21 cellular contexts compared by ENCODE assay signal in the genomic region with DNA sequence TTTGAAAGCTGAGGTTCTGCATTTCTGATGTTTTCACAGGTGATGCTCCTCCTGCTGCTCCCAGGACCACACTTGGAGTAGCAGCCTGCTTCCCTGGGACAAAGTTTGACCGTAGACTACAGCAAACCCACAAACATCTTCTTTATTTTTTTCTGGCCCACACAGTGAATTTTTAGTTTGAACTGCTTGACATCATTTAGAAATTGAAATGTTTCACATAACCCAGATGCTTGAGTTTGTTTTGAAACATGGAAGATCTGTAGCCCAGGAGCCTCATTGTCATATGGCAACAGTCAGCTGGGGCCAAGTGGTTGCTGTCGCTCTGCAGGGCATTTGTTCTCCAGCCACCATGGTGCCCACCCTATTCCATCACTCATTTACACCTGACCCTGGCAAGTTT. TPM values are rescaled to one million over a fixed set of nuclear protein-coding genes. Genes with fewer than 3 reads are reported as not detected.
A peak's percentile ranks its signal among the peaks of the same experiment; 100 is the strongest.
DNase-seq lines count a peak whose midpoint lies in the region; ATAC-seq and TF ChIP-seq lines count a peak whose summit lies in the region.
"Had no signal": no experiment of that assay in that cellular context is flagged by ENCODE, and none has a peak within 500 bp of the region (broad histone marks: within the 10 kb centered on the region; RNA-seq: fewer than 3 reads in every experiment).

No MANE protein-coding gene starts in this region.

- H3K56ac ChIP-seq in IMR-90 (ENCODE audit: extremely low read depth, insufficient read depth, low read length) = no peak overlapping the region

- TF ChIP-seq CTCF in IMR-90 (conservative IDR thresholded peaks at IDR 0.05; ENCODE audit: low read depth, low read length) = no peak
- no peak for TF ChIP-seq CTCF in choroid plexus epithelial cell (conservative IDR thresholded peaks at IDR 0.05; ENCODE audit: low read depth, low read length)
- no peak for TF ChIP-seq CTCF in heart left ventricle (IDR thresholded peaks at IDR 0.05)

- H3K23ac ChIP-seq in IMR-90 (ENCODE audit: low read depth, low read length) = no peak overlapping the region

- TF ChIP-seq POLR2A in IMR-90 (IDR thresholded peaks at IDR 0.05; ENCODE audit: low read depth, low read length) = no peak
- no peak for TF ChIP-seq POLR2A in heart left ventricle (IDR thresholded peaks at IDR 0.05)

- H3K9ac ChIP-seq in IMR-90 (ENCODE audit: low read depth, low read length) = no peak overlapping the region
- H3K9ac ChIP-seq: GM23248 had no signal

- H2BK5ac ChIP-seq in IMR-90 (ENCODE audit: low read depth, low read length, poor library complexity, severe bottlenecking) = peak overlapping the region; percentile 34

- H4K91ac ChIP-seq in IMR-90 (ENCODE audit: insufficient read depth, low read depth, low read length) = no peak overlapping the region

- dilution Hi-C loops in IMR-90 (cut with HindIII; ENCODE audit: low sequenced_read_pairs, unreplicated experiment) = no loop called here

- no peak overlapping the region for H4K8ac ChIP-seq in IMR-90 (ENCODE audit: low read depth in 2 of 2, low read length in 2 of 2)

- BruUV-seq in IMR-90 (replicated peaks; lab: Mats Ljungman, UMichigan) = no TSS peak

- H3K9me3 ChIP-seq in IMR-90 (ENCODE audit: control insufficient read depth, insufficient read depth, low read length) (no peaks in the 10 kb centered on the region), heart left ventricle (peaks cover 0 to 10% (median 1%) of the 10 kb centered on the region in 12 donors)
- H3K9me3 ChIP-seq: SJSA1 had no signal

- ATAC-seq in IMR-90 (ENCODE audit: low read depth) = peak; percentile 16; the same call in 1 of the 2 replicates
- ATAC-seq in HG03039 (IDR thresholded peaks at IDR 0.05; ENCODE audit: unreplicated experiment) = no peak
- ATAC-seq in heart left ventricle = no peak
- ATAC-seq: A549, PC-3, Right ventricle myocardium inferior had no signal

- no peak overlapping the region for H2AFZ ChIP-seq in IMR-90 (replicated peaks; ENCODE audit: low read length, poor library complexity)
- H2AFZ ChIP-seq: GM23248 had no signal

- H3K4ac ChIP-seq in IMR-90 (ENCODE audit: low read depth, low read length) = no peak overlapping the region

- peaks cover 8% of the 10 kb centered on the region for H3K4me1 ChIP-seq in IMR-90 (ENCODE audit: control insufficient read depth, insufficient read depth, low read length)
- peaks cover 0 to 10% (median 0%) of the 10 kb centered on the region in 12 donors for H3K4me1 ChIP-seq in heart left ventricle
- H3K4me1 ChIP-seq: A549, SJSA1 had no signal

- H4K20me1 ChIP-seq in IMR-90 (ENCODE audit: insufficient read depth, low read length) = no peaks in the 10 kb centered on the region

- no peak overlapping the region for H2BK15ac ChIP-seq in IMR-90 (ENCODE audit: low read depth, low read length)

- peak; percentile 49 for DNase-seq in IMR-90
- DNase-seq in choroid plexus epithelial cell (ENCODE audit: low read depth) = peak; percentile 74
- peak; percentile 22 for DNase-seq in fibroblast of peridontal ligament (ENCODE audit: extremely low read depth)
- no peak for DNase-seq in heart left ventricle
- no peak for DNase-seq in activated naive CD4-positive, alpha-beta T cell treated with anti-CD3 and anti-CD28 coated beads, Interleukin-2, amount 50 U/mL, for 16 hours
- no peak for DNase-seq in ureter (ENCODE audit: low spot score)
- DNase-seq: CD4-positive, CD25-positive, alpha-beta regulatory T cell; GM23248; H7; KG1; MM.1S; NCI-H2029; NCI-H446; NCI-H524 treated with DMSO at 0.1 percent for 48 hours; NCI-H774; PC-3 had no signal

- H2BK20ac ChIP-seq in IMR-90 (ENCODE audit: low read depth, low read length) = peak overlapping the region; percentile 46; the same call in 1 of the 2 replicates

- no peak overlapping the region for H2AK5ac ChIP-seq in IMR-90 (ENCODE audit: low read depth, low read length)

- intact Hi-C loops in IMR-90 (cut with micrococcal nuclease) (no loop called here), heart left ventricle (cut with DNase I) (no loop called here)

- no peaks in the 10 kb centered on the region for H3K79me1 ChIP-seq in IMR-90 (ENCODE audit: low read depth in 1 of 2, low read length in 2 of 2)

- CTCF ChIA-PET in IMR-90 (lab: Yijun Ruan, JAX) = no interaction called here

- H4K5ac ChIP-seq in IMR-90 (ENCODE audit: low read depth, low read length) = peak overlapping the region; percentile 42; the same call in 1 of the 2 replicates

- H3K18ac ChIP-seq in IMR-90 (ENCODE audit: low read depth, low read length) = peak overlapping the region; percentile 57; the same call in 1 of the 2 replicates

- H2AK9ac ChIP-seq in IMR-90 (replicated peaks; ENCODE audit: low read depth, low read length, poor library complexity) = no peak overlapping the region

- no peaks in the 10 kb centered on the region for H3K9me1 ChIP-seq in IMR-90 (ENCODE audit: insufficient read depth, low read length)

- in situ Hi-C loops in IMR-90 (cut with MboI; ENCODE audit: low sequenced_read_pairs) = no loop called here

- H3K27me3 ChIP-seq in IMR-90 (ENCODE audit: control insufficient read depth, insufficient read depth, low read length) (no peaks in the 10 kb centered on the region), heart left ventricle (no peaks in the 10 kb centered on the region)
- H3K27me3 ChIP-seq: SJSA1 had no signal

- POLR2A ChIA-PET in IMR-90 (lab: Charles Lee; ENCODE audit: unreplicated experiment) = no interaction called here

- no peak overlapping the region for H3K4me3 ChIP-seq in IMR-90 (ENCODE audit: insufficient read depth, low read depth, low read length)
- no peak overlapping the region for H3K4me3 ChIP-seq in choroid plexus epithelial cell (ENCODE audit: low read depth, low read length)
- H3K4me3 ChIP-seq in heart left ventricle = no peak overlapping the region
- H3K4me3 ChIP-seq: A549, GM23248, SJSA1 had no signal

- no peaks in the 10 kb centered on the region for H3K36me3 ChIP-seq in IMR-90 (ENCODE audit: control insufficient read depth, insufficient read depth, low read length)
- no peaks in the 10 kb centered on the region for H3K36me3 ChIP-seq in heart left ventricle
- H3K36me3 ChIP-seq: SJSA1 had no signal

- TF ChIP-seq RAD21 in IMR-90 (IDR thresholded peaks at IDR 0.05; ENCODE audit: low read length) = no peak

- no peak overlapping the region for H3K14ac ChIP-seq in IMR-90 (replicated peaks; ENCODE audit: low read depth, low read length)

- H2BK120ac ChIP-seq in IMR-90 (ENCODE audit: low read depth, low read length) = no peak overlapping the region

- no peak overlapping the region for H3K4me2 ChIP-seq in IMR-90 (ENCODE audit: low read depth, low read length)
- H3K4me2 ChIP-seq: A549 had no signal

- H3K27ac ChIP-seq in IMR-90 (ENCODE audit: insufficient read depth, low read length) (no peak overlapping the region; the same call in 1 of the 2 replicates), heart left ventricle (no peak overlapping the region)
- H3K27ac ChIP-seq: A549, GM23248, SJSA1 had no signal

- WGBS in IMR-90 (ENCODE audit: extremely low coverage in 2 of 2, insufficient read length in 1 of 2), 2 experiments = no CpG with 5 or more reads among the region's 2 CpGs
- 89 to 93% (median 92%) methylated on average over 2 of the region's 2 CpGs for WGBS in heart left ventricle, 4 donors

TF ChIP-seq in IMR-90, 13 proteins besides CTCF, POLR2A, EP300 and RAD21:
- TF ChIP-seq BHLHE40 (IDR thresholded peaks at IDR 0.05; ENCODE audit: low read depth, low read length) (no peak), SMC3 (IDR thresholded peaks at IDR 0.05; ENCODE audit: low read depth, low read length) (no peak), MAZ (IDR thresholded peaks at IDR 0.05; ENCODE audit: borderline replicate concordance, low read depth, low read length) (no peak), RFX5 (IDR thresholded peaks at IDR 0.05; ENCODE audit: low read depth, low read length) (no peak), CEBPB (IDR thresholded peaks at IDR 0.05; ENCODE audit: low read depth, low read length) (no peak), MAFK (IDR thresholded peaks at IDR 0.05; ENCODE audit: low read depth, low read length) (no peak), MXI1 (IDR thresholded peaks at IDR 0.05; ENCODE audit: borderline replicate concordance, low read depth, low read length) (no peak)
- TF ChIP-seq, protein P1, sequence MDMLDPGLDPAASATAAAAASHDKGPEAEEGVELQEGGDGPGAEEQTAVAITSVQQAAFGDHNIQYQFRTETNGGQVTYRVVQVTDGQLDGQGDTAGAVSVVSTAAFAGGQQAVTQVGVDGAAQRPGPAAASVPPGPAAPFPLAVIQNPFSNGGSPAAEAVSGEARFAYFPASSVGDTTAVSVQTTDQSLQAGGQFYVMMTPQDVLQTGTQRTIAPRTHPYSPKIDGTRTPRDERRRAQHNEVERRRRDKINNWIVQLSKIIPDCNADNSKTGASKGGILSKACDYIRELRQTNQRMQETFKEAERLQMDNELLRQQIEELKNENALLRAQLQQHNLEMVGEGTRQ (IDR thresholded peaks at IDR 0.05; ENCODE audit: low read depth, low read length) = no peak

RNA-seq across cellular contexts. Expression of a gene that starts 8.4 kb away (rescaled TPM):
- total RNA-seq in IMR-90 (2012; rRNA removed) (7.8 and 7.9 TPM in 2 replicates), heart left ventricle (10 to 100 TPM in 2 of 9 donors, 1 to 10 TPM in 7; 2.4 to 12.7 (median 5.9) TPM), ureter (70.0 TPM)
- polyA plus RNA-seq in IMR-90 (2012; rRNA removed) (3.3 and 3.4 TPM in 2 replicates), heart left ventricle (1 to 10 TPM; 1.6 to 2.6 TPM)
- polyA plus RNA-seq in IMR-90 (2012; cell fraction: cytosol; rRNA removed) = 1.2 and 1.4 TPM in 2 replicates
- 6.8 and 7.3 TPM in 2 replicates for polyA plus RNA-seq in IMR-90 (2012; cell fraction: nucleus; rRNA removed; ENCODE audit: low replicate concordance)
- total RNA-seq: G401, H7 had no signal
- polyA plus RNA-seq: CD4-positive, CD25-positive, alpha-beta regulatory T cell had no signal

Comparison
In these comparisons a context has a peak if more than half of its experiments do, and no peak if none do; other contexts are left out.
1. DNase-seq: peak in IMR-90 (single experiment), choroid plexus epithelial cell (single experiment) and fibroblast of peridontal ligament (single experiment); none in heart left ventricle (0 of 5), activated naive CD4-positive, alpha-beta T cell treated with anti-CD3 and anti-CD28 coated beads, Interleukin-2, amount 50 U/mL, for 16 hours (single experiment) and ureter (single experiment).